ENCODE assay signal across 1 cellular context in the genomic region with DNA sequence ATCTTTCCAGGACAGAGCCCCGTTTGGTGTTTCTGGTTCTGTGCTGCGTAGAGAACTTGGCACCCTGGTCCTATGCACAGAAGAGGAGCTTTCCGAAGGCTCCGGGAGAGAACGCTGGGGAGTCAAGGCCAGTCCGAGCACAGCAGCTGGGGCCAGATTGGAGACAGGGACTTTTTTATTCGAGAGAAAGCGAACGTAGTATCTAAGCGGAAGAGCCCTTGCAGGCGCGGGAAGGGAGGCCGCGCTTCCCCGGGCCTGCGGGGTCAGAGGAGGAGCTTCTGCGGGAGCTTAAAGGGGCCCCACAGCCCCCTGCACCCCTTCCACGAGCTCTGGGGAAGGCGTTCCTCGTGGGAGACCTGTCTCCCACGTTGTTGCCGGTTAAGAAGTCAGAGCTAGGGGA.
TF ChIP-seq lines count a peak whose summit lies in the region.

No MANE protein-coding gene starts in this region.

TF ChIP-seq in HepG2, 621 proteins besides CTCF, POLR2A, EP300 and RAD21 (continued from another document):
- TF ChIP-seq THAP7 (CRISPR knock-in tag; IDR thresholded peaks at IDR 0.05) (no peak), CHCHD3 (CRISPR knock-in tag; IDR thresholded peaks at IDR 0.05) (no peak), ZFY (CRISPR knock-in tag; IDR thresholded peaks at IDR 0.05) (no peak), ZNF274 (CRISPR knock-in tag; IDR thresholded peaks at IDR 0.05) (no peak)
- TF ChIP-seq, protein P1, sequence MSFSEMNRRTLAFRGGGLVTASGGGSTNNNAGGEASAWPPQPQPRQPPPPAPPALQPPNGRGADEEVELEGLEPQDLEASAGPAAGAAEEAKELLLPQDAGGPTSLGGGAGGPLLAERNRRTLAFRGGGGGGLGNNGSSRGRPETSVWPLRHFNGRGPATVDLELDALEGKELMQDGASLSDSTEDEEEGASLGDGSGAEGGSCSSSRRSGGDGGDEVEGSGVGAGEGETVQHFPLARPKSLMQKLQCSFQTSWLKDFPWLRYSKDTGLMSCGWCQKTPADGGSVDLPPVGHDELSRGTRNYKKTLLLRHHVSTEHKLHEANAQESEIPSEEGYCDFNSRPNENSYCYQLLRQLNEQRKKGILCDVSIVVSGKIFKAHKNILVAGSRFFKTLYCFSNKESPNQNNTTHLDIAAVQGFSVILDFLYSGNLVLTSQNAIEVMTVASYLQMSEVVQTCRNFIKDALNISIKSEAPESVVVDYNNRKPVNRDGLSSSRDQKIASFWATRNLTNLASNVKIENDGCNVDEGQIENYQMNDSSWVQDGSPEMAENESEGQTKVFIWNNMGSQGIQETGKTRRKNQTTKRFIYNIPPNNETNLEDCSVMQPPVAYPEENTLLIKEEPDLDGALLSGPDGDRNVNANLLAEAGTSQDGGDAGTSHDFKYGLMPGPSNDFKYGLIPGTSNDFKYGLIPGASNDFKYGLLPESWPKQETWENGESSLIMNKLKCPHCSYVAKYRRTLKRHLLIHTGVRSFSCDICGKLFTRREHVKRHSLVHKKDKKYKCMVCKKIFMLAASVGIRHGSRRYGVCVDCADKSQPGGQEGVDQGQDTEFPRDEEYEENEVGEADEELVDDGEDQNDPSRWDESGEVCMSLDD (CRISPR knock-in tag; IDR thresholded peaks at IDR 0.05; ENCODE audit: borderline replicate concordance), result no peak
